10 cellular contexts compared by ENCODE assay signal in genomic region chr5:164597293-164597900, GRCh38.
DNase-seq lines count a peak whose midpoint lies in the region; ATAC-seq, FAIRE-seq and TF ChIP-seq lines count a peak whose summit lies in the region.
"Had no signal": no experiment of that assay in that cellular context is flagged by ENCODE, and none has a peak within 500 bp of the region (broad histone marks: within the 10 kb centered on the region; RNA-seq: fewer than 3 reads in every experiment).

No MANE protein-coding gene starts in this region.

- no peak overlapping the region for H3K27ac Mint-ChIP-seq in activated T-helper 17 cell treated with anti-CD3 and anti-CD28 coated beads, Interleukin-2, amount 50 U/mL, for 72 hours
- H3K27ac Mint-ChIP-seq: brain had no signal

- H2BK5ac ChIP-seq in H1 (ENCODE audit: low read depth, low read length) = no peak overlapping the region

- H3K9me3 Mint-ChIP-seq in activated T-helper 17 cell treated with anti-CD3 and anti-CD28 coated beads, Interleukin-2, amount 50 U/mL, for 72 hours = peaks cover 5% of the 10 kb centered on the region

- H3K4me1 ChIP-seq in H1 (replicated peaks in 1 of 4; ENCODE audit: control insufficient read depth in 3 of 4, insufficient read depth in 4 of 4, low read length in 3 of 4) (no peaks in the 10 kb centered on the region), transverse colon (no peaks in the 10 kb centered on the region)
- H3K4me1 ChIP-seq: prostate gland had no signal

- TF ChIP-seq EP300 in H1 (IDR thresholded peaks at IDR 0.05; ENCODE audit: borderline replicate concordance in 1 of 2, low read depth in 2 of 2, low read length in 2 of 2) (no peak), transverse colon (IDR thresholded peaks at IDR 0.05; ENCODE audit: low read depth) (no peak)

- H3K36me3 ChIP-seq in GM06990 (ENCODE audit: control insufficient read depth, insufficient read depth, low read length) = no peaks in the 10 kb centered on the region
- H3K36me3 ChIP-seq in H1 (ENCODE audit: control insufficient read depth in 2 of 4, insufficient read depth in 4 of 4, low read length in 3 of 4) = no peaks in the 10 kb centered on the region
- H3K36me3 ChIP-seq in transverse colon = no peaks in the 10 kb centered on the region
- H3K36me3 ChIP-seq: prostate gland had no signal

- H3K4ac ChIP-seq in H1 (replicated peaks; ENCODE audit: insufficient read length, low read depth, low read length) = no peak overlapping the region

- H2BK120ac ChIP-seq in H1 (replicated peaks; ENCODE audit: low read depth, low read length) = no peak overlapping the region

- H3K9ac ChIP-seq in H1 (replicated peaks in 1 of 4; ENCODE audit: extremely low read depth in 1 of 4, low read depth in 3 of 4, low read length in 3 of 4) = no peak overlapping the region

- H3K27me3 ChIP-seq in GM06990 (replicated peaks; ENCODE audit: control insufficient read depth, insufficient read depth, low read length) (no peaks in the 10 kb centered on the region), H1 (replicated peaks in 1 of 4; ENCODE audit: control insufficient read depth in 3 of 4, extremely low read depth in 1 of 4, insufficient read depth in 3 of 4, low read length in 3 of 4) (no peaks in the 10 kb centered on the region), transverse colon (no peaks in the 10 kb centered on the region)

- DNase-seq in GM06990 (ENCODE audit: extremely low read depth, insufficient read length) (no peak), H1 (ENCODE audit: low read depth in 1 of 2, low spot score in 2 of 2) (peak in 1 of 2 experiments; percentile 59), transverse colon (no peak), DMS79 treated with DMSO at 0.1 percent for 48 hours (lab: John Stamatoyannopoulos, UW) (no peak), NCI-H1436 (lab: John Stamatoyannopoulos, UW) (no peak)

- no peaks in the 10 kb centered on the region for H4K20me1 ChIP-seq in H1 (replicated peaks in 1 of 2; ENCODE audit: control insufficient read depth in 1 of 2, insufficient read depth in 2 of 2, low read length in 2 of 2)

- H3K79me1 ChIP-seq in H1 (ENCODE audit: low read depth, low read length) = no peaks in the 10 kb centered on the region

- H3K23me2 ChIP-seq in H1 (ENCODE audit: low read depth, low read length) = no peaks in the 10 kb centered on the region

- WGBS in H1 (ENCODE audit: extremely low coverage in 1 of 2, insufficient coverage in 1 of 2, insufficient read length in 1 of 2, insufficient replicate concordance in 2 of 2, low coverage in 1 of 2, low lambda C conversion rate in 2 of 2, missing lambda C conversion rate in 1 of 2), 2 experiments = 50% methylated on average over 5 of the region's 5 CpGs; no CpG with 5 or more reads in 1 of the 2 experiments
- WGBS in transverse colon (ENCODE audit: low coverage in 1 of 2), 2 donors = 43 to 44% methylated on average over 5 of the region's 5 CpGs

- no peak overlapping the region for H2AFZ ChIP-seq in H1 (ENCODE audit: low read length)

- H4K5ac ChIP-seq in H1 (ENCODE audit: insufficient read length, low read depth, low read length) = no peak overlapping the region

- no peak overlapping the region for H3K18ac ChIP-seq in H1 (ENCODE audit: extremely low read depth, low read length)

- no peak overlapping the region for H2AK5ac ChIP-seq in H1 (ENCODE audit: low read depth, low read length)

- H3K4me1 Mint-ChIP-seq in activated T-helper 17 cell treated with anti-CD3 and anti-CD28 coated beads, Interleukin-2, amount 50 U/mL, for 72 hours = no peaks in the 10 kb centered on the region
- H3K4me1 Mint-ChIP-seq: brain had no signal

- peak; percentile 45 for FAIRE-seq in H1 (lab: Jason Lieb, UNC)

- no peak overlapping the region for H2BK20ac ChIP-seq in H1 (ENCODE audit: low read length)

- TF ChIP-seq CTCF in GM06990 (IDR thresholded peaks at IDR 0.05; ENCODE audit: insufficient read depth, low read length, poor library complexity, severe bottlenecking) = peak; percentile 41
- TF ChIP-seq CTCF in H1 (IDR thresholded peaks at IDR 0.05; ENCODE audit: control extremely low read depth in 1 of 3, insufficient read depth in 1 of 3, low read depth in 1 of 3, low read length in 3 of 3) = peak; percentile 27 to 64 (median 31); a peak in 3 of 4 replicates
- TF ChIP-seq CTCF in transverse colon (IDR thresholded peaks at IDR 0.05) = no peak

- no peaks in the 10 kb centered on the region for H3K36me3 Mint-ChIP-seq in activated T-helper 17 cell treated with anti-CD3 and anti-CD28 coated beads, Interleukin-2, amount 50 U/mL, for 72 hours (ENCODE audit: low read depth)
- H3K36me3 Mint-ChIP-seq: brain had no signal

- no peak overlapping the region for H3K23ac ChIP-seq in H1 (ENCODE audit: insufficient read length)

- no peak overlapping the region for H2BK12ac ChIP-seq in H1 (ENCODE audit: low read depth, low read length)

- no peak overlapping the region for H3K14ac ChIP-seq in H1 (ENCODE audit: insufficient read length)

- TF ChIP-seq RAD21 in H1 (IDR thresholded peaks at IDR 0.05 in 1 of 2, conservative IDR thresholded peaks at IDR 0.05 in 1 of 2; ENCODE audit: low read depth in 2 of 2, low read length in 2 of 2) = peak; percentile 27 to 46; a peak in 3 of 4 replicates

- no peak overlapping the region for H3K4me3 Mint-ChIP-seq in activated T-helper 17 cell treated with anti-CD3 and anti-CD28 coated beads, Interleukin-2, amount 50 U/mL, for 72 hours
- H3K4me3 Mint-ChIP-seq: brain had no signal

- intact Hi-C loops in transverse colon (cut with DNase I; ENCODE audit: low total_unique reads) = no loop called here

- H3K27ac ChIP-seq in H1 (ENCODE audit: low read depth, low read length) (no peak overlapping the region), transverse colon (no peak overlapping the region)
- H3K27ac ChIP-seq: prostate gland had no signal

- H3K79me2 ChIP-seq in H1 (ENCODE audit: control insufficient read depth in 1 of 2, insufficient read depth in 2 of 2, low read length in 2 of 2) = no peaks in the 10 kb centered on the region

- H2BK15ac ChIP-seq in H1 (ENCODE audit: low read length) = no peak overlapping the region

- POLR2A ChIA-PET in H1 (lab: Charles Lee; ENCODE audit: partially characterized antibody) = no interaction called here

- CTCF ChIA-PET in H1 (lab: Charles Lee; ENCODE audit: partially characterized antibody) = interaction anchor here (0.6 to 1.4 kb wide), 4 partner anchors 16 to 257 kb away, joined by 3 to 4 read pairs (median 3); no protein-coding TSS in a partner anchor

- H4K8ac ChIP-seq in H1 (ENCODE audit: extremely low read depth, insufficient read depth, low read length) = no peak overlapping the region

- no peak overlapping the region for H3K4me2 ChIP-seq in H1 (ENCODE audit: insufficient read depth in 1 of 2, low read depth in 2 of 2, low read length in 2 of 2)

- no peak overlapping the region for H3K56ac ChIP-seq in H1 (replicated peaks; ENCODE audit: insufficient read length, low read depth, low read length)

- H4K91ac ChIP-seq in H1 (replicated peaks; ENCODE audit: insufficient read length, low read length) = no peak overlapping the region

- in situ Hi-C loops in transverse colon (cut with MboI; ENCODE audit: low pct_ligation_motif_present in 1 of 4, low pct_unique_long_range_greater_than_20kb in 1 of 4, low sequenced_read_pairs in 3 of 4) = no loop called here

- no peaks in the 10 kb centered on the region for H3K27me3 Mint-ChIP-seq in activated T-helper 17 cell treated with anti-CD3 and anti-CD28 coated beads, Interleukin-2, amount 50 U/mL, for 72 hours

- ATAC-seq in GM21423 (IDR thresholded peaks at IDR 0.05; ENCODE audit: unreplicated experiment) (peak; percentile 81), HG03571 (IDR thresholded peaks at IDR 0.05; ENCODE audit: unreplicated experiment) (peak; percentile 69)
- ATAC-seq in activated T-helper 17 cell treated with anti-CD3 and anti-CD28 coated beads, Interleukin-2, amount 50 U/mL, for 72 hours (replicated peaks) = no peak

- H3K9me3 ChIP-seq in H1 (ENCODE audit: insufficient read depth in 2 of 2, low read depth in 1 of 2, low read length in 1 of 2) = peaks cover 0 to 5% of the 10 kb centered on the region in 2 experiments; a peak in 1 of 4 replicates
- no peaks in the 10 kb centered on the region for H3K9me3 ChIP-seq in transverse colon
- H3K9me3 ChIP-seq: prostate gland had no signal

- H3K4me3 ChIP-seq in GM06990 (replicated peaks; ENCODE audit: low read depth, low read length) = no peak overlapping the region
- H3K4me3 ChIP-seq in H1 (ENCODE audit: extremely low read depth in 1 of 4, insufficient read depth in 2 of 4, low read depth in 3 of 4, low read length in 4 of 4) = no peak overlapping the region
- no peak overlapping the region for H3K4me3 ChIP-seq in transverse colon
- H3K4me3 ChIP-seq: prostate gland had no signal

- TF ChIP-seq POLR2A in H1 (IDR thresholded peaks at IDR 0.05; ENCODE audit: control extremely low read depth in 1 of 2, low read depth in 2 of 2, low read length in 2 of 2) = no peak
- no peak for TF ChIP-seq POLR2A in transverse colon (IDR thresholded peaks at IDR 0.05)

TF ChIP-seq in H1, 55 proteins besides CTCF, POLR2A, EP300 and RAD21 (continues in another document):
- no peak for TF ChIP-seq TCF12 (IDR thresholded peaks at IDR 0.05; ENCODE audit: low read depth, low read length)
- TF ChIP-seq MAFK (IDR thresholded peaks at IDR 0.05; ENCODE audit: low read depth, low read length) = no peak
- no peak for TF ChIP-seq EGR1 (IDR thresholded peaks at IDR 0.05; ENCODE audit: borderline replicate concordance, low read depth, low read length)
- no peak for TF ChIP-seq E2F6 (IDR thresholded peaks at IDR 0.05)
- no peak for TF ChIP-seq SIRT6 (IDR thresholded peaks at IDR 0.05; ENCODE audit: low read length)
- TF ChIP-seq USF2 (IDR thresholded peaks at IDR 0.05; ENCODE audit: low read length) = no peak
- no peak for TF ChIP-seq CHD1 (IDR thresholded peaks at IDR 0.05; ENCODE audit: low read depth, low read length)
- TF ChIP-seq CTBP2 (IDR thresholded peaks at IDR 0.05; ENCODE audit: borderline replicate concordance, insufficient read depth, insufficient read length, low read length) = no peak

Comparison
In these comparisons a context has a peak if more than half of its experiments do, and no peak if none do; other contexts are left out.
1. CTCF ChIP-seq: peak in GM06990 (single experiment) and H1 (3 of 3); none in transverse colon (0 of 5).